8 cellular contexts compared by ENCODE assay signal in the genomic region with DNA sequence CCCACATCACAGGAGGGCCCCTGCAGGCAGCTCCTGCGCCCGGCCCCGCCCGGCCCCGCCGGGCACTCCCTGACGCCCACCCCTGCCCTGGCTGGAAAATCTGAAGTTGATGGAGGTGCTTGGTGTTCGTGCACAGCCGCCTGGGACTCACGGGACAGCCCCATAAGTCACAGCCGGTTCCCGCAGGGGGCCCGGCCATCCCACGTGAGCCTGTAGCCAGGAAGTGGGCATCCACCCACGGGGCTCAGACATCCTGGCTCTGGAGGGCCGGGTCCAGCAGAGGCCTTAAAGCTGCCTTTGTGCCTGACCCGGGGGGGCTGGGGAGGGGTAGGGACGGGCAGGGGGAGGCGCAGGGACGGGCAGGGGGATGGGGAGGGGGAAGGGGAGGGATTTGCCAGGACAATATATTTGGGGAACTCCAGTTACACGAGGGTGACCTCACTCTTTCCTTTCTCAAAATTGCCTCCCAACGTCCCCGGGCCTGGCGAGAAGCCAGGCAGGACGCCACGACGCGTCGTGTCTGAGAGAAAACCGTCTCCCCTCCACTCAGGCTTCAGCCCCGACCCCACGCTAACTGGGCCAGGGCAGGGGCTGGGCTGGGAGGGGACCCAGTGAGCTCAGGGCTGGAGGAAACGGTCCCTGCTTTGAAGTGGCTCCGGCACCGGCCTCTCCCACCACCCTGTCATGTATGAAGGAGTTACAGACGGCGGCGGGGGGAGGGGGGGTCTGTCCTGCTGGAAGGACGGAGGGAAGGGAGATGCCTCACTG.
DNase-seq lines count a peak whose midpoint lies in the region; ATAC-seq lines count a peak whose summit lies in the region.

No MANE protein-coding gene starts in this region.

- H3K9me3 ChIP-seq in mucosa of rectum (ENCODE audit: control insufficient read depth in 2 of 2, low read length in 2 of 2) (no peaks in the 10 kb centered on the region), MG63 (no peaks in the 10 kb centered on the region)

- peak overlapping the region; percentile 90 for H3K4me3 Mint-ChIP-seq in activated naive CD8-positive, alpha-beta T cell treated with anti-CD3 and anti-CD28 coated beads, Interleukin-2, amount 50 U/mL, for 24 hours

- peaks cover 0 to 2% of the 10 kb centered on the region in 2 donors for H3K36me3 ChIP-seq in mucosa of rectum (ENCODE audit: control insufficient read depth in 2 of 2, insufficient read depth in 2 of 2, low read length in 2 of 2)
- no peaks in the 10 kb centered on the region for H3K36me3 ChIP-seq in MG63

- no peaks in the 10 kb centered on the region for H3K27me3 Mint-ChIP-seq in activated naive CD8-positive, alpha-beta T cell treated with anti-CD3 and anti-CD28 coated beads, Interleukin-2, amount 50 U/mL, for 24 hours

- H3K27me3 ChIP-seq in mucosa of rectum (ENCODE audit: control insufficient read depth in 2 of 2, insufficient read depth in 2 of 2, low read length in 2 of 2) = no peaks in the 10 kb centered on the region
- no peaks in the 10 kb centered on the region for H3K27me3 ChIP-seq in MG63

- no peak overlapping the region for H3K9ac ChIP-seq in mucosa of rectum (ENCODE audit: low read depth in 1 of 2, low read length in 2 of 2)

- peak; percentile 45 for ATAC-seq in GM21619 (IDR thresholded peaks at IDR 0.05; ENCODE audit: unreplicated experiment)
- peak; percentile 67 for ATAC-seq in activated naive CD8-positive, alpha-beta T cell treated with anti-CD3 and anti-CD28 coated beads, Interleukin-2, amount 50 U/mL, for 24 hours

- peak overlapping the region; percentile 55 to 81 for H3K27ac ChIP-seq in mucosa of rectum (ENCODE audit: low read depth in 2 of 2, low read length in 2 of 2)

- H3K4me3 ChIP-seq in mucosa of rectum (ENCODE audit: low read length in 2 of 2) (peak overlapping the region in 1 of 2 donors; percentile 23), MG63 (no peak overlapping the region)

- peaks cover 2 to 11% of the 10 kb centered on the region in 2 donors for H3K4me1 ChIP-seq in mucosa of rectum (ENCODE audit: control insufficient read depth in 2 of 2, insufficient read depth in 2 of 2, low read length in 2 of 2)

- peaks cover 74% of the 10 kb centered on the region for H3K4me1 Mint-ChIP-seq in activated naive CD8-positive, alpha-beta T cell treated with anti-CD3 and anti-CD28 coated beads, Interleukin-2, amount 50 U/mL, for 24 hours

- no peaks in the 10 kb centered on the region for H3K9me3 Mint-ChIP-seq in activated naive CD8-positive, alpha-beta T cell treated with anti-CD3 and anti-CD28 coated beads, Interleukin-2, amount 50 U/mL, for 24 hours

- DNase-seq in AG20443 (ENCODE audit: low spot score) (peak; percentile 40), T-helper 1 cell (peak; percentile 70 to 82 (median 75)), MG63 (no peak), SW 1271 (lab: John Stamatoyannopoulos, UW) (no peak)
- peak; percentile 93 for DNase-seq in activated naive CD8-positive, alpha-beta T cell treated with anti-CD3 and anti-CD28 coated beads, Interleukin-2, amount 50 U/mL, for 24 hours
- peak; percentile 96 for DNase-seq in stimulated activated naive CD4-positive, alpha-beta T cell treated with Interleukin-2 at 50 U/mL for 16 hours (lab: John Stamatoyannopoulos, UW)

- peak overlapping the region; percentile 99 for H3K27ac Mint-ChIP-seq in activated naive CD8-positive, alpha-beta T cell treated with anti-CD3 and anti-CD28 coated beads, Interleukin-2, amount 50 U/mL, for 24 hours

- H3K36me3 Mint-ChIP-seq in activated naive CD8-positive, alpha-beta T cell treated with anti-CD3 and anti-CD28 coated beads, Interleukin-2, amount 50 U/mL, for 24 hours (ENCODE audit: low read depth) = peaks cover 39% of the 10 kb centered on the region

Comparison
In these comparisons a context has a peak if more than half of its experiments do, and no peak if none do; other contexts are left out.
1. DNase-seq: peak in AG20443 (single experiment), T-helper 1 cell (5 of 5), activated naive CD8-positive, alpha-beta T cell treated with anti-CD3 and anti-CD28 coated beads, Interleukin-2, amount 50 U/mL, for 24 hours (single experiment) and stimulated activated naive CD4-positive, alpha-beta T cell treated with Interleukin-2 at 50 U/mL for 16 hours (single experiment); none in MG63 (single experiment) and SW 1271 (0 of 2).